In genomic region chr22:20298110-20298802, GRCh38 we compare ENCODE assay signal across 9 cellular contexts. TPM values are rescaled to one million over a fixed set of nuclear protein-coding genes. Genes with fewer than 3 reads are reported as not detected.
DNase-seq lines count a peak whose midpoint lies in the region; ATAC-seq and TF ChIP-seq lines count a peak whose summit lies in the region.
"Had no signal": no experiment of that assay in that cellular context is flagged by ENCODE, and none has a peak within 500 bp of the region (broad histone marks: within the 10 kb centered on the region; RNA-seq: fewer than 3 reads in every experiment).

No MANE protein-coding gene starts in this region.

- no peak for TF ChIP-seq CTCF in smooth muscle cell (IDR thresholded peaks at IDR 0.05; ENCODE audit: borderline replicate concordance, insufficient read depth, poor library complexity, severe bottlenecking)

- H3K27me3 ChIP-seq in smooth muscle cell (ENCODE audit: low read depth) = peaks cover 23% of the 10 kb centered on the region

- H3K36me3 Mint-ChIP-seq in T-helper 1 cell treated with Interleukin-12 subunit alpha and Interleukin-12 subunit beta and Interleukin-4 antibody, amounts not matched to agents 30 μg/mL and 1 μg/mL, for 36 hours (ENCODE audit: low read depth) = no peaks in the 10 kb centered on the region
- no peaks in the 10 kb centered on the region for H3K36me3 Mint-ChIP-seq in activated T-helper 1 cell treated with anti-CD3 and anti-CD28 coated beads, Interleukin-12 subunit alpha, Interleukin-12 subunit beta, Interleukin-2, Interleukin-4 antibody, amounts not matched to agents 30 ng/mL and 10 ng/mL and 1 ng/mL, durations not matched to agents 14 hours and 24 hours and 36 hours (ENCODE audit: low read depth)

- no peak overlapping the region for H3K27ac Mint-ChIP-seq in T-helper 1 cell treated with Interleukin-12 subunit alpha and Interleukin-12 subunit beta and Interleukin-4 antibody, amounts not matched to agents 30 μg/mL and 1 μg/mL, for 36 hours
- H3K27ac Mint-ChIP-seq in activated T-helper 1 cell treated with anti-CD3 and anti-CD28 coated beads, Interleukin-12 subunit alpha, Interleukin-12 subunit beta, Interleukin-2, Interleukin-4 antibody, amounts not matched to agents 30 ng/mL and 10 ng/mL and 1 ng/mL, durations not matched to agents 14 hours and 24 hours and 36 hours = no peak overlapping the region

- H3K4me3 Mint-ChIP-seq in T-helper 1 cell treated with Interleukin-12 subunit alpha and Interleukin-12 subunit beta and Interleukin-4 antibody, amounts not matched to agents 30 μg/mL and 1 μg/mL, for 36 hours = peak overlapping the region; percentile 69
- peak overlapping the region; percentile 80 for H3K4me3 Mint-ChIP-seq in activated T-helper 1 cell treated with anti-CD3 and anti-CD28 coated beads, Interleukin-12 subunit alpha, Interleukin-12 subunit beta, Interleukin-2, Interleukin-4 antibody, amounts not matched to agents 30 ng/mL and 10 ng/mL and 1 ng/mL, durations not matched to agents 14 hours and 24 hours and 36 hours

- H3K4me1 Mint-ChIP-seq in T-helper 1 cell treated with Interleukin-12 subunit alpha and Interleukin-12 subunit beta and Interleukin-4 antibody, amounts not matched to agents 30 μg/mL and 1 μg/mL, for 36 hours (ENCODE audit: low read depth) = peaks cover 3% of the 10 kb centered on the region
- no peaks in the 10 kb centered on the region for H3K4me1 Mint-ChIP-seq in activated T-helper 1 cell treated with anti-CD3 and anti-CD28 coated beads, Interleukin-12 subunit alpha, Interleukin-12 subunit beta, Interleukin-2, Interleukin-4 antibody, amounts not matched to agents 30 ng/mL and 10 ng/mL and 1 ng/mL, durations not matched to agents 14 hours and 24 hours and 36 hours (ENCODE audit: low read depth)

- no peak overlapping the region for H3K27ac ChIP-seq in smooth muscle cell (ENCODE audit: low read depth)
- H3K27ac ChIP-seq: SK-N-MC had no signal

- WGBS in smooth muscle cell (ENCODE audit: low lambda C conversion rate) = 30% methylated on average over 23 of the region's 25 CpGs

- no peaks in the 10 kb centered on the region for H4K20me1 ChIP-seq in smooth muscle cell (ENCODE audit: low read depth)

- DNase-seq in T-helper 1 cell (no peak), smooth muscle cell (lab: John Stamatoyannopoulos, UW; ENCODE audit: unreplicated experiment) (no peak), NCI-H510A treated with DMSO at 0.1 percent for 48 hours (lab: John Stamatoyannopoulos, UW) (no peak), MV-4-11 (lab: John Stamatoyannopoulos, UW) (no peak)
- DNase-seq in activated T-helper 1 cell treated with anti-CD3 and anti-CD28 coated beads, Interleukin-12 subunit alpha, Interleukin-12 subunit beta, Interleukin-2, Interleukin-4 antibody, amounts not matched to agents 30 ng/mL and 10 ng/mL and 1 ng/mL, durations not matched to agents 14 hours and 24 hours and 36 hours (ENCODE audit: low spot score) = no peak

- no peaks in the 10 kb centered on the region for H3K4me1 ChIP-seq in smooth muscle cell (ENCODE audit: low read depth)

- H3K27me3 Mint-ChIP-seq in T-helper 1 cell treated with Interleukin-12 subunit alpha and Interleukin-12 subunit beta and Interleukin-4 antibody, amounts not matched to agents 30 μg/mL and 1 μg/mL, for 36 hours (ENCODE audit: low read depth) = peaks cover 31% of the 10 kb centered on the region
- peaks cover 9% of the 10 kb centered on the region for H3K27me3 Mint-ChIP-seq in activated T-helper 1 cell treated with anti-CD3 and anti-CD28 coated beads, Interleukin-12 subunit alpha, Interleukin-12 subunit beta, Interleukin-2, Interleukin-4 antibody, amounts not matched to agents 30 ng/mL and 10 ng/mL and 1 ng/mL, durations not matched to agents 14 hours and 24 hours and 36 hours (ENCODE audit: insufficient read depth)

- no peak for ATAC-seq in HG03378 (IDR thresholded peaks at IDR 0.05; ENCODE audit: unreplicated experiment)

- no peak overlapping the region for H2AFZ ChIP-seq in smooth muscle cell (ENCODE audit: low read depth)

- H3K79me2 ChIP-seq in smooth muscle cell (ENCODE audit: low read depth) = no peaks in the 10 kb centered on the region

- peak overlapping the region; percentile 95 for H3K4me2 ChIP-seq in smooth muscle cell

- no peaks in the 10 kb centered on the region for H3F3A ChIP-seq in smooth muscle cell (ENCODE audit: low read depth)

- no peaks in the 10 kb centered on the region for H3K9me3 Mint-ChIP-seq in T-helper 1 cell treated with Interleukin-12 subunit alpha and Interleukin-12 subunit beta and Interleukin-4 antibody, amounts not matched to agents 30 μg/mL and 1 μg/mL, for 36 hours
- no peaks in the 10 kb centered on the region for H3K9me3 Mint-ChIP-seq in activated T-helper 1 cell treated with anti-CD3 and anti-CD28 coated beads, Interleukin-12 subunit alpha, Interleukin-12 subunit beta, Interleukin-2, Interleukin-4 antibody, amounts not matched to agents 30 ng/mL and 10 ng/mL and 1 ng/mL, durations not matched to agents 14 hours and 24 hours and 36 hours

- H3K9me3 ChIP-seq in iPS-18c (ENCODE audit: control insufficient read depth, insufficient read depth, low read length) (no peaks in the 10 kb centered on the region), smooth muscle cell (replicated peaks; ENCODE audit: low read depth) (no peaks in the 10 kb centered on the region)

- H3K4me3 ChIP-seq in iPS-18c (ENCODE audit: insufficient read depth, low read depth, low read length) = peak overlapping the region; percentile 63
- H3K4me3 ChIP-seq in smooth muscle cell = peak overlapping the region; percentile 55

- H3K36me3 ChIP-seq in smooth muscle cell (ENCODE audit: low read depth) = no peaks in the 10 kb centered on the region

- no peak overlapping the region for H3K9ac ChIP-seq in smooth muscle cell (ENCODE audit: low read depth)

- intact Hi-C loops in activated T-helper 1 cell treated with anti-CD3 and anti-CD28 coated beads, Interleukin-12 subunit alpha, Interleukin-12 subunit beta, Interleukin-2, Interleukin-4 antibody, amounts not matched to agents 30 ng/mL and 10 ng/mL and 1 ng/mL, durations not matched to agents 14 hours and 24 hours and 36 hours (cut with micrococcal nuclease) = no loop called here

RNA-seq across cellular contexts. Expression of gene DGCR6L, which starts 21.6 kb away (rescaled TPM):
- total RNA-seq in activated T-helper 1 cell treated with anti-CD3 and anti-CD28 coated beads, Interleukin-12 subunit alpha, Interleukin-12 subunit beta, Interleukin-2, Interleukin-4 antibody, amounts not matched to agents 30 ng/mL and 10 ng/mL and 1 ng/mL, durations not matched to agents 14 hours and 24 hours and 36 hours = 35.5 and 40.6 TPM in 2 replicates
- total RNA-seq in smooth muscle cell = 22.2 and 30.3 TPM in 2 replicates
- 74.8 and 77.6 TPM in 2 replicates for polyA plus RNA-seq in smooth muscle cell

RNA-seq across cellular contexts. Expression of gene RTN4R, which starts 30.1 kb away (rescaled TPM):
- total RNA-seq in activated T-helper 1 cell treated with anti-CD3 and anti-CD28 coated beads, Interleukin-12 subunit alpha, Interleukin-12 subunit beta, Interleukin-2, Interleukin-4 antibody, amounts not matched to agents 30 ng/mL and 10 ng/mL and 1 ng/mL, durations not matched to agents 14 hours and 24 hours and 36 hours = 1.7 and 1.9 TPM in 2 replicates
- total RNA-seq in smooth muscle cell = 1.8 and 3.9 TPM in 2 replicates
- 4.7 and 8.4 TPM in 2 replicates for polyA plus RNA-seq in smooth muscle cell
